In genomic region chr12:123141615-123142517, GRCh38 we compare ENCODE assay signal across 9 cellular contexts. TPM values are rescaled to one million over a fixed set of nuclear protein-coding genes. Genes with fewer than 3 reads are reported as not detected.
DNase-seq lines count a peak whose midpoint lies in the region; ATAC-seq, FAIRE-seq and TF ChIP-seq lines count a peak whose summit lies in the region.
"Had no signal": no experiment of that assay in that cellular context is flagged by ENCODE, and none has a peak within 500 bp of the region (broad histone marks: within the 10 kb centered on the region; RNA-seq: fewer than 3 reads in every experiment).

No MANE protein-coding gene starts in this region.

- H3K4me2 ChIP-seq in HepG2 (ENCODE audit: low read depth, low read length): peak overlapping the region; percentile 94
- H3K4me2 ChIP-seq in H9 (ENCODE audit: insufficient read depth, insufficient read length, low read length): no peak overlapping the region
- H3K4me2 ChIP-seq: KMS-11 had no signal

- TF ChIP-seq POLR2A in body of pancreas (IDR thresholded peaks at IDR 0.05): no peak
- peak; percentile 68 to 73 for TF ChIP-seq POLR2A in HepG2 (IDR thresholded peaks at IDR 0.05; ENCODE audit: insufficient read depth in 1 of 2, low read depth in 2 of 2, low read length in 2 of 2)

- DNase-seq in KBM-7 (peak; percentile 5), body of pancreas (peak; percentile 59 to 79 (median 70)), HepG2 (ENCODE audit: low spot score) (peak; percentile 87), tibial artery (peak; percentile 65 to 73), H9 (no peak), G401 (ENCODE audit: low spot score) (no peak)
- no peak for DNase-seq in effector memory CD8-positive, alpha-beta T cell
- DNase-seq in activated effector memory CD4-positive, alpha-beta T cell treated with Interleukin-2 at 50 U/mL for 16 hours: no peak

- intact Hi-C loops in body of pancreas (cut with DNase I) (no loop called here), HepG2 (cut with micrococcal nuclease; ENCODE audit: unreplicated experiment) (loop anchor here (5.0 kb wide), 1 partner anchor 50 kb away; no protein-coding TSS in a partner anchor), tibial artery (cut with DNase I; ENCODE audit: low total_unique reads) (loop anchor here (10.0 kb wide), 1 partner anchor 157 kb away; the partner anchor contains the start of gene ARL6IP4)

- H3T11ph ChIP-seq in H9 (ENCODE audit: low read length): no peak overlapping the region

- H3K9me3 Mint-ChIP-seq in H9: peaks cover 0 to 3% of the 10 kb centered on the region in 2 experiments; a peak in 1 of 5 replicates
- H3K9me3 Mint-ChIP-seq in effector memory CD8-positive, alpha-beta T cell: no peaks in the 10 kb centered on the region

- H3K79me1 ChIP-seq in H9 (ENCODE audit: insufficient read depth, low read depth, low read length, poor library complexity, severe bottlenecking): no peaks in the 10 kb centered on the region

- TF ChIP-seq RAD21 in HepG2 (CRISPR knock-in tag; IDR thresholded peaks at IDR 0.05): no peak

- no peak overlapping the region for H4K91ac ChIP-seq in H9 (ENCODE audit: insufficient read length, low read depth, low read length)

- no peak overlapping the region; the same call in 1 of the 2 replicates for H3K14ac ChIP-seq in H9 (ENCODE audit: insufficient read depth, low read length)

- H3K27ac Mint-ChIP-seq in H9: no peak overlapping the region
- peak overlapping the region in 1 of 2 donors; percentile 56 for H3K27ac Mint-ChIP-seq in effector memory CD8-positive, alpha-beta T cell

- peaks cover 9% of the 10 kb centered on the region for H3K27me3 Mint-ChIP-seq in H9 (ENCODE audit: low read depth)
- no peaks in the 10 kb centered on the region for H3K27me3 Mint-ChIP-seq in effector memory CD8-positive, alpha-beta T cell

- TF ChIP-seq CTCF in body of pancreas (IDR thresholded peaks at IDR 0.05) (no peak), HepG2 (CRISPR knock-in tag; IDR thresholded peaks at IDR 0.05) (no peak), tibial artery (IDR thresholded peaks at IDR 0.05) (no peak), H9 (conservative IDR thresholded peaks at IDR 0.05) (no peak)

- peaks cover 34 to 39% of the 10 kb centered on the region in 2 experiments for H3K4me1 Mint-ChIP-seq in H9
- H3K4me1 Mint-ChIP-seq in effector memory CD8-positive, alpha-beta T cell (ENCODE audit: low read depth in 2 of 2): peaks cover 0 to 2% of the 10 kb centered on the region in 2 donors

- H4K20me1 ChIP-seq in HepG2 (ENCODE audit: insufficient read depth, low read length): no peaks in the 10 kb centered on the region
- H4K20me1 ChIP-seq in H9 (ENCODE audit: control insufficient read depth, insufficient read depth, insufficient read length): no peaks in the 10 kb centered on the region

- H3K4me1 ChIP-seq in body of pancreas (peaks cover 43% of the 10 kb centered on the region), HepG2 (ENCODE audit: insufficient read depth, low read length) (peaks cover 68% of the 10 kb centered on the region), tibial artery (peaks cover 0 to 48% (median 37%) of the 10 kb centered on the region in 4 donors), H9 (ENCODE audit: insufficient read depth, low read length) (no peaks in the 10 kb centered on the region)

- H2BK5ac ChIP-seq in H9 (ENCODE audit: insufficient read length, low read length): no peak overlapping the region

- peaks cover 0 to 2% (median 0%) of the 10 kb centered on the region in 3 experiments; a peak in 1 of 7 replicates for H3K36me3 Mint-ChIP-seq in H9 (ENCODE audit: insufficient read depth in 1 of 3, low read depth in 3 of 3)
- H3K36me3 Mint-ChIP-seq in effector memory CD8-positive, alpha-beta T cell (ENCODE audit: insufficient read depth): peaks cover 5% of the 10 kb centered on the region

- no peak overlapping the region for H4K5ac ChIP-seq in H9 (ENCODE audit: insufficient read length, low read depth, low read length)

- H3K18ac ChIP-seq in H9 (ENCODE audit: insufficient read length, low read depth, low read length): no peak overlapping the region

- no TSS peak for BruUV-seq in HepG2 (replicated peaks; lab: Mats Ljungman, UMichigan)

- no peak overlapping the region for H2BK120ac ChIP-seq in H9 (ENCODE audit: low read depth, low read length, poor library complexity, severe bottlenecking)

- no peak overlapping the region for H3K4me3 ChIP-seq in body of pancreas
- peak overlapping the region; percentile 43 to 71 (median 46); a peak in 5 of 6 replicates for H3K4me3 ChIP-seq in HepG2 (replicated peaks in 1 of 3; ENCODE audit: insufficient read depth in 1 of 3, low read depth in 2 of 3, low read length in 3 of 3)
- H3K4me3 ChIP-seq in tibial artery: no peak overlapping the region

- TF ChIP-seq EP300 in HepG2 (IDR thresholded peaks at IDR 0.05; ENCODE audit: low read depth in 2 of 2, low read length in 2 of 2): peak in 1 of 2 experiments; percentile 85; a peak in 2 of 4 replicates
- peak; percentile 78 for TF ChIP-seq EP300 in HepG2 (CRISPR knock-in tag; IDR thresholded peaks at IDR 0.05; ENCODE audit: borderline replicate concordance)

- no peak overlapping the region for H2AK5ac ChIP-seq in H9 (ENCODE audit: insufficient read length, low read length)

- H3K9ac ChIP-seq in HepG2 (ENCODE audit: insufficient read depth, low read depth, low read length) (peak overlapping the region; percentile 77), H9 (ENCODE audit: extremely low read depth, insufficient read length, low read length) (no peak overlapping the region)
- H3K9ac ChIP-seq: KMS-11 had no signal

- no peak overlapping the region for H3K23ac ChIP-seq in H9 (ENCODE audit: insufficient read length, low read depth, low read length)

- ATAC-seq in body of pancreas (peak; percentile 81), HepG2 (peak; percentile 75)
- no peak for ATAC-seq in effector memory CD8-positive, alpha-beta T cell (replicated peaks)

- in situ Hi-C loops in KBM-7 (cut with MboI; ENCODE audit: low pct_unique_long_range_greater_than_20kb, low sequenced_read_pairs): no loop called here
- in situ Hi-C loops in HepG2 (cut with HindIII; ENCODE audit: extremely low pct_ligation_motif_present, low pct_unique_long_range_greater_than_20kb): no loop called here
- in situ Hi-C loops in G401 (cut with HindIII; ENCODE audit: low sequenced_read_pairs): no loop called here

- no peak overlapping the region for H2BK12ac ChIP-seq in H9 (ENCODE audit: insufficient read length, low read depth, low read length)

- no peak overlapping the region for H2BK20ac ChIP-seq in H9 (ENCODE audit: low read depth, low read length, poor library complexity, severe bottlenecking)

- H3K27me3 ChIP-seq in body of pancreas (no peaks in the 10 kb centered on the region), HepG2 (ENCODE audit: control insufficient read depth in 1 of 2, insufficient read depth in 2 of 2, low read length in 2 of 2) (no peaks in the 10 kb centered on the region), tibial artery (no peaks in the 10 kb centered on the region), H9 (ENCODE audit: insufficient read depth, low read length) (no peaks in the 10 kb centered on the region)

- H3K23me2 ChIP-seq in H9 (ENCODE audit: insufficient read length, low read depth, low read length, poor library complexity, severe bottlenecking): no peaks in the 10 kb centered on the region

- peak; percentile 98 for FAIRE-seq in HepG2 (lab: Jason Lieb, UNC)

- POLR2A ChIA-PET in HepG2 (lab: Yijun Ruan, JAX): interaction anchor here (1.1 to 4.2 kb wide), 11 partner anchors 8 to 91 kb away, joined by 3 to 34 read pairs (median 9); partner anchors contain the start of genes MPHOSPH9 and MTRFR

- no peak overlapping the region for H3K4ac ChIP-seq in H9 (ENCODE audit: low read depth, low read length)

- H2BK15ac ChIP-seq in H9 (ENCODE audit: low read depth, low read length): no peak overlapping the region

- H3K9me3 ChIP-seq in body of pancreas (no peaks in the 10 kb centered on the region), HepG2 (ENCODE audit: low read length) (no peaks in the 10 kb centered on the region), tibial artery (no peaks in the 10 kb centered on the region), H9 (ENCODE audit: control insufficient read depth, low read depth, low read length) (no peaks in the 10 kb centered on the region)

- 34 to 39% methylated on average over 15 of the region's 15 CpGs for WGBS in body of pancreas, 2 donors
- 13% methylated on average over 15 of the region's 15 CpGs for WGBS in HepG2 (ENCODE audit: low lambda C conversion rate)
- WGBS in H9 (ENCODE audit: extremely low coverage, insufficient read length, low lambda C conversion rate): no CpG with 5 or more reads among the region's 15 CpGs

- H2AFZ ChIP-seq in HepG2 (ENCODE audit: low read length): no peak overlapping the region
- H2AFZ ChIP-seq in H9 (ENCODE audit: low read length): no peak overlapping the region

- H4K8ac ChIP-seq in H9 (replicated peaks; ENCODE audit: insufficient read length, low read depth, low read length): no peak overlapping the region

- peaks cover 51% of the 10 kb centered on the region for H3K79me2 ChIP-seq in HepG2 (ENCODE audit: insufficient read depth, low read length)
- no peaks in the 10 kb centered on the region for H3K79me2 ChIP-seq in H9 (ENCODE audit: insufficient read depth, low read length)

- no peaks in the 10 kb centered on the region for H3K36me3 ChIP-seq in body of pancreas (replicated peaks in 1 of 2; ENCODE audit: insufficient read depth in 1 of 2, low read depth in 2 of 2)
- peaks cover 0 to 3% of the 10 kb centered on the region in 2 experiments; a peak in 3 of 5 replicates for H3K36me3 ChIP-seq in HepG2 (replicated peaks in 1 of 2; ENCODE audit: control insufficient read depth in 1 of 2, insufficient read depth in 2 of 2, low read length in 2 of 2)
- no peaks in the 10 kb centered on the region for H3K36me3 ChIP-seq in tibial artery

- no peak overlapping the region for H3K56ac ChIP-seq in H9 (ENCODE audit: insufficient read length, low read depth, low read length)

- H3K27ac ChIP-seq in body of pancreas: peak overlapping the region; percentile 18 to 82 (median 63)
- H3K27ac ChIP-seq in HepG2 (ENCODE audit: extremely low read length, insufficient read depth, low read length): peak overlapping the region; percentile 97
- H3K27ac ChIP-seq in tibial artery: peak overlapping the region; percentile 73 to 74
- no peak overlapping the region for H3K27ac ChIP-seq in H9 (ENCODE audit: insufficient read length, low read depth, low read length)
- H3K27ac ChIP-seq: KMS-11 had no signal

- no peak overlapping the region for H3K4me3 Mint-ChIP-seq in H9
- H3K4me3 Mint-ChIP-seq in effector memory CD8-positive, alpha-beta T cell: no peak overlapping the region

- CTCF ChIA-PET in HepG2 (lab: Yijun Ruan, JAX; ENCODE audit: low intra/inter-chr PET ratio, low total read pairs): no interaction called here

RNA-seq across cellular contexts. Expression of gene PITPNM2, which starts 9.0 kb away (rescaled TPM):
- total RNA-seq in body of pancreas (1 to 10 TPM; 3.6 to 7.6 TPM), HepG2 (2016; rRNA removed; fragmentation: Illumina TruSeq; extraction: Trizol) (4.2 and 4.7 TPM in 2 replicates), H9 (2021) (1.2 and 1.8 TPM in 2 replicates)
- 2.8 and 3.0 TPM in 2 replicates for total RNA-seq in HepG2 (2016; cell fraction: cytosol; rRNA removed; fragmentation: Illumina TruSeq; extraction: Trizol; ENCODE audit: low read depth)
- 4.4 and 4.6 TPM in 2 replicates for total RNA-seq in HepG2 (2016; cell fraction: insoluble cytoplasmic fraction; rRNA removed; fragmentation: Illumina TruSeq; extraction: Trizol)
- 4.6 and 5.9 TPM in 2 replicates for total RNA-seq in HepG2 (2016; cell fraction: membrane; rRNA removed; fragmentation: Illumina TruSeq; extraction: Trizol)
- 8.8 and 10.6 TPM in 2 replicates for total RNA-seq in HepG2 (2016; cell fraction: nucleus; rRNA removed; fragmentation: Illumina TruSeq; extraction: Trizol)
- polyA plus RNA-seq in HepG2 (2011; rRNA removed): 5.3 TPM in 2 replicates
- polyA plus RNA-seq in HepG2 (2011; cell fraction: cytosol; rRNA removed): 1.9 and 2.8 TPM in 2 replicates
- 29.2 and 36.9 TPM in 2 replicates for polyA plus RNA-seq in HepG2 (2011; cell fraction: nucleus; rRNA removed)
- 4.9 and 8.6 TPM in 2 replicates for polyA plus RNA-seq in HepG2 (2012)
- polyA plus RNA-seq in HepG2 (2016; cell fraction: cytosol; fragmentation: Illumina TruSeq; extraction: Trizol; ENCODE audit: low read depth): 2.0 and 2.7 TPM in 2 replicates
- 4.0 and 5.3 TPM in 2 replicates for polyA plus RNA-seq in HepG2 (2016; cell fraction: insoluble cytoplasmic fraction; fragmentation: Illumina TruSeq; extraction: Trizol; ENCODE audit: low read depth)
- polyA plus RNA-seq in HepG2 (2016; cell fraction: membrane; fragmentation: Illumina TruSeq; extraction: Trizol; ENCODE audit: low read depth): 3.2 and 3.3 TPM in 2 replicates
- 22.7 and 28.3 TPM in 2 replicates for polyA plus RNA-seq in HepG2 (2016; cell fraction: nucleus; fragmentation: Illumina TruSeq; extraction: Trizol; ENCODE audit: insufficient read depth, low read depth)
- 9.4 and 13.8 TPM in 2 replicates for polyA minus RNA-seq in HepG2 (2011; rRNA and poly(A)+ RNA removed; ENCODE audit: low replicate concordance)
- 4.8 and 6.2 TPM in 2 replicates for polyA minus RNA-seq in HepG2 (2011; cell fraction: cytosol; rRNA and poly(A)+ RNA removed)
- polyA minus RNA-seq in HepG2 (2011; cell fraction: nucleus; rRNA and poly(A)+ RNA removed): 17.6 and 22.1 TPM in 2 replicates
- total RNA-seq in G401 (2014; rRNA removed; shearing (Covaris generic)): 0.06 and 1.9 TPM in 2 replicates

Comparison
In these comparisons a context has a peak if more than half of its experiments do, and no peak if none do; other contexts are left out.
1. DNase-seq: peak in KBM-7 (single experiment), body of pancreas (4 of 4), HepG2 (single experiment) and tibial artery (2 of 2); none in H9 (single experiment), effector memory CD8-positive, alpha-beta T cell (0 of 3), activated effector memory CD4-positive, alpha-beta T cell treated with Interleukin-2 at 50 U/mL for 16 hours (single experiment) and G401 (single experiment).
2. H3K4me3 ChIP-seq: peak in HepG2 (3 of 3); none in body of pancreas (0 of 2) and tibial artery (0 of 2).
3. POLR2A ChIP-seq: peak in HepG2 (2 of 2); none in body of pancreas (0 of 3).